In genomic region chr18:70956554-70956953, GRCh38 we compare ENCODE assay signal across 29 cellular contexts.
"Had no signal": no experiment of that assay in that cellular context is flagged by ENCODE, and none has a peak within 500 bp of the region (broad histone marks: within the 10 kb centered on the region; RNA-seq: fewer than 3 reads in every experiment).

No MANE protein-coding gene starts in this region.

- DNase-seq: Kasumi-1, KG1, MM.1S, MV-4-11, NCI-H1092, NCI-H1105, NCI-H1417 treated with DMSO at 0.1 percent for 48 hours, NCI-H1436 treated with DMSO at 0.1 percent for 48 hours, NCI-H1694 treated with DMSO at 0.1 percent for 48 hours, NCI-H187 treated with DMSO at 0.1 percent for 48 hours, NCI-H2029, NCI-H2081, NCI-H2107, NCI-H2171, NCI-H226, NCI-H446 treated with DMSO at 0.1 percent for 48 hours, NCI-H510A, NCI-H524, NCI-H526, NCI-H69, NCI-H82, Peyer's patch, Right ventricle myocardium superior, RPMI8226, SHP77 treated with DMSO at 0.1 percent for 48 hours, SK-N-SH, SW 1271 had no signal

- H3K27ac ChIP-seq: Peyer's patch, SJSA1 had no signal

- H3K4me2 ChIP-seq: SK-N-SH had no signal

- H3K9me3 ChIP-seq: Peyer's patch, SJSA1, SK-N-SH had no signal

- H3K4me3 ChIP-seq: K562, Peyer's patch, SJSA1 had no signal

- ATAC-seq: K562 had no signal

- H3K27me3 ChIP-seq: Peyer's patch, SJSA1 had no signal

- H3K9ac ChIP-seq: SK-N-SH had no signal

- H3K4me1 ChIP-seq: Peyer's patch, SJSA1 had no signal

- H3K36me3 ChIP-seq: Peyer's patch, SJSA1 had no signal
